ENCODE assay signal across 19 cellular contexts in genomic region chr19:21584532-21584931, GRCh38.
"Had no signal": no experiment of that assay in that cellular context is flagged by ENCODE, and none has a peak within 500 bp of the region (broad histone marks: within the 10 kb centered on the region; RNA-seq: fewer than 3 reads in every experiment).

No MANE protein-coding gene starts in this region.

- DNase-seq: activated B cell treated with CpG ODN at 0.5 μM for 24 hours; activated CD4-positive, alpha-beta T cell treated with anti-CD3 and anti-CD28 coated beads, Interleukin-2, amount 50 U/mL, for 1 hour; activated effector memory CD4-positive, alpha-beta T cell treated with anti-CD3 and anti-CD28 coated beads, Interleukin-2, amount 50 U/mL, for 16 hours; activated T-cell treated with anti-CD3 and anti-CD28 coated beads, Interleukin-2, amount 50 U/mL, for 1 hour; amniotic stem cell; endodermal cell; erythroblast; hippocampal formation; kidney glomerular epithelial cell; lower lobe of right lung; naive B cell; occipital lobe; sigmoid colon; stimulated activated CD4-positive, alpha-beta T cell treated with anti-CD3 and anti-CD28 coated beads, Interleukin-2, amount 100 ng/mL, for 48 hours; stimulated activated CD8-positive, alpha-beta memory T cell treated with anti-CD3 and anti-CD28 coated beads, Interleukin-4, amount 100 ng/mL, for 48 hours; stimulated activated naive CD8-positive, alpha-beta T cell treated with anti-CD3 and anti-CD28 coated beads, Interleukin-15, amount 100 ng/mL, for 72 hours; testis had no signal

- H3K4me3 Mint-ChIP-seq: activated B cell treated with CpG ODN at 0.5 μM for 24 hours, endodermal cell had no signal

- ATAC-seq: lower lobe of right lung; SK-N-SH treated with all-trans-retinoic acid at 6 μM for 48 hours; stimulated activated naive CD8-positive, alpha-beta T cell treated with anti-CD3 and anti-CD28 coated beads, Interleukin-15, amount 100 ng/mL, for 72 hours had no signal

- H3K27me3 Mint-ChIP-seq: stimulated activated naive CD8-positive, alpha-beta T cell treated with anti-CD3 and anti-CD28 coated beads, Interleukin-15, amount 100 ng/mL, for 72 hours had no signal

- H3K36me3 Mint-ChIP-seq: brain had no signal

- H3K27ac Mint-ChIP-seq: activated B cell treated with CpG ODN at 0.5 μM for 24 hours, brain, endodermal cell, naive B cell had no signal

- H3K4me1 Mint-ChIP-seq: brain, endodermal cell had no signal
